16 cellular contexts compared by ENCODE assay signal in the genomic region with DNA sequence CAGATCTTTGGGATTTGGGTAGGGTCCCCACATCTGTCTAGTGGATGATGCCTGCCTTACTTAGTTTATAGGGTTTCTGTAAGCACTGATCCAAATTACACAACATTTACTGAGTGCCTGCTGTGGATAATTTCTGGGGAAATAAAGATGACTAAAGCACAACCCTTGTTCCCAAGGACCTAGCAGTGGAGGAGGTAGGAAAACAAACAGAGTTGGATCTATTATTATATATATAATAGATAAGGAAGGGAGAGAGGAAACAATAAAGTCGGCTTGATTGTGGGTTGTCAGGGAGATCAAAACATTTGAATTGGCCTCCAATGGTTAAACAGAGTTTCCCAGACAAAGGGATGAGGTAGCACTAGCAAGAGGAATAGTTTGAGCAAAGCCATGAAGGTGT. TPM values are rescaled to one million over a fixed set of nuclear protein-coding genes. Genes with fewer than 3 reads are reported as not detected.
DNase-seq lines count a peak whose midpoint lies in the region; ATAC-seq and TF ChIP-seq lines count a peak whose summit lies in the region.
"Had no signal": no experiment of that assay in that cellular context is flagged by ENCODE, and none has a peak within 500 bp of the region (broad histone marks: within the 10 kb centered on the region; RNA-seq: fewer than 3 reads in every experiment).

No MANE protein-coding gene starts in this region.

- intact Hi-C loops in body of pancreas (cut with DNase I), result no loop called here

- ATAC-seq in body of pancreas (peak; percentile 86), HG02840 (IDR thresholded peaks at IDR 0.05; ENCODE audit: low FRiP score, unreplicated experiment) (no peak), HG03460 (IDR thresholded peaks at IDR 0.05; ENCODE audit: unreplicated experiment) (no peak), HG03039 (IDR thresholded peaks at IDR 0.05; ENCODE audit: unreplicated experiment) (no peak)
- ATAC-seq: GM23338 had no signal

- TF ChIP-seq POLR2A in body of pancreas (IDR thresholded peaks at IDR 0.05), result no peak

- no peaks in the 10 kb centered on the region for H4K20me1 ChIP-seq in BLaER1 treated with 17β-estradiol and CSF1 and Interleukin-3, amounts not matched to agents 10 nM and 100 nM

- H3K27ac ChIP-seq in BLaER1 treated with 17β-estradiol and CSF1 and Interleukin-3, amounts not matched to agents 10 nM and 100 nM, result peak overlapping the region in 3 of 11 experiments; percentile 21 to 66 (median 48); a peak in 6 of 22 replicates
- peak overlapping the region in 2 of 4 donors; percentile 42 to 60 for H3K27ac ChIP-seq in body of pancreas
- H3K27ac ChIP-seq: RWPE1 had no signal

- peaks cover 0 to 49% (median 16%) of the 10 kb centered on the region in 10 experiments; a peak in 16 of 20 replicates for H3K4me1 ChIP-seq in BLaER1 treated with 17β-estradiol and CSF1 and Interleukin-3, amounts not matched to agents 10 nM and 100 nM
- peaks cover 48% of the 10 kb centered on the region for H3K4me1 ChIP-seq in body of pancreas

- H3K4me3 ChIP-seq in BLaER1 treated with 17β-estradiol and CSF1 and Interleukin-3, amounts not matched to agents 10 nM and 100 nM, result no peak overlapping the region
- H3K4me3 ChIP-seq in body of pancreas, result no peak overlapping the region
- H3K4me3 ChIP-seq: GM23338, lung had no signal

- DNase-seq in NCI-H1930 (lab: John Stamatoyannopoulos, UW) (peak; percentile 65 to 72), body of pancreas (no peak), kidney tubule cell (ENCODE audit: low spot score) (peak; percentile 9)
- no peak for DNase-seq in stimulated activated CD4-positive, alpha-beta T cell treated with anti-CD3 and anti-CD28 coated beads, Interleukin-15, amount 100 ng/mL, for 24 hours
- DNase-seq: activated naive CD4-positive, alpha-beta T cell; caudate nucleus; hippocampal formation; NCI-H524 had no signal

- H3K9ac ChIP-seq in BLaER1 treated with 17β-estradiol and CSF1 and Interleukin-3, amounts not matched to agents 10 nM and 100 nM, result no peak overlapping the region

- peak overlapping the region in 7 of 11 experiments; percentile 39 to 76 (median 54); a peak in 14 of 22 replicates for H3K4me2 ChIP-seq in BLaER1 treated with 17β-estradiol and CSF1 and Interleukin-3, amounts not matched to agents 10 nM and 100 nM
- H3K4me2 ChIP-seq: GM23338 had no signal

- no peaks in the 10 kb centered on the region for H3K36me3 ChIP-seq in BLaER1 treated with 17β-estradiol and CSF1 and Interleukin-3, amounts not matched to agents 10 nM and 100 nM
- no peaks in the 10 kb centered on the region for H3K36me3 ChIP-seq in body of pancreas (replicated peaks in 1 of 2; ENCODE audit: insufficient read depth in 1 of 2, low read depth in 2 of 2)

- H3K9me3 ChIP-seq in BLaER1 treated with 17β-estradiol and CSF1 and Interleukin-3, amounts not matched to agents 10 nM and 100 nM (replicated peaks in 1 of 11), result no peaks in the 10 kb centered on the region
- no peaks in the 10 kb centered on the region for H3K9me3 ChIP-seq in body of pancreas

- no peak for TF ChIP-seq CTCF in body of pancreas (IDR thresholded peaks at IDR 0.05)

- WGBS in body of pancreas, 2 donors, result 6 to 11% methylated on average over 1 of the region's 1 CpG

- no peaks in the 10 kb centered on the region for H3K27me3 ChIP-seq in BLaER1 treated with 17β-estradiol and CSF1 and Interleukin-3, amounts not matched to agents 10 nM and 100 nM
- H3K27me3 ChIP-seq in body of pancreas, result no peaks in the 10 kb centered on the region

RNA-seq across cellular contexts. Expression of a gene that starts 14.0 kb away (rescaled TPM):
- total RNA-seq in body of pancreas, result 1 to 10 TPM; 4.0 to 6.2 TPM
- total RNA-seq: GM23338, MCF 10A had no signal

Comparison
In these comparisons a context has a peak if more than half of its experiments do, and no peak if none do; other contexts are left out.
1. DNase-seq: peak in NCI-H1930 (2 of 2) and kidney tubule cell (single experiment); none in body of pancreas (0 of 4) and stimulated activated CD4-positive, alpha-beta T cell treated with anti-CD3 and anti-CD28 coated beads, Interleukin-15, amount 100 ng/mL, for 24 hours (single experiment).